Comparison of ENCODE assay signal across 1 cellular context in genomic region chr1:230141797-230142607, GRCh38.
TF ChIP-seq lines count a peak whose summit lies in the region.

No MANE protein-coding gene starts in this region.

TF ChIP-seq in HEK293, 187 proteins besides CTCF, POLR2A, EP300 and RAD21 (continued from another document):
- no peak for TF ChIP-seq ZBTB10 (tag by site-specific recombination; IDR thresholded peaks at IDR 0.05)
- no peak for TF ChIP-seq ZNF488 (tag by site-specific recombination; IDR thresholded peaks at IDR 0.05)
- TF ChIP-seq ZNF157 (tag by site-specific recombination; IDR thresholded peaks at IDR 0.05): no peak
- no peak for TF ChIP-seq ZNF664 (tag by site-specific recombination; IDR thresholded peaks at IDR 0.05)
- no peak for TF ChIP-seq HOXA7 (CRISPR knock-in tag; IDR thresholded peaks at IDR 0.05; ENCODE audit: borderline replicate concordance)
